6 cellular contexts compared by ENCODE assay signal in genomic region chr6:31972709-31973350, GRCh38. TPM values are rescaled to one million over a fixed set of nuclear protein-coding genes. Genes with fewer than 3 reads are reported as not detected.
DNase-seq lines count a peak whose midpoint lies in the region; ATAC-seq and TF ChIP-seq lines count a peak whose summit lies in the region.

No MANE protein-coding gene starts in this region.

- H3K4me3 Mint-ChIP-seq in CD14-positive monocyte: peak overlapping the region; percentile 92 to 96

- DNase-seq in CD14-positive monocyte (ENCODE audit: low spot score) (no peak), RKO (ENCODE audit: low spot score) (peak; percentile 81), foreskin keratinocyte (peak in 1 of 2 donors; percentile 22), MV-4-11 (lab: John Stamatoyannopoulos, UW) (no peak)

- peaks cover 0 to 7% (median 0%) of the 10 kb centered on the region in 7 donors for H3K9me3 Mint-ChIP-seq in CD14-positive monocyte

- H3K27ac ChIP-seq in foreskin keratinocyte (peak overlapping the region; percentile 87), thymus (ENCODE audit: low read depth) (peak overlapping the region; percentile 99)

- peaks cover 1% of the 10 kb centered on the region for H3K9me3 ChIP-seq in thymus (ENCODE audit: control insufficient read depth)

- 17% methylated on average over 19 of the region's 19 CpGs for WGBS in thymus

- peaks cover 27% of the 10 kb centered on the region for H3K36me3 ChIP-seq in thymus (ENCODE audit: control insufficient read depth, insufficient read depth)

- ATAC-seq in foreskin keratinocyte (no peak), HG02610 (IDR thresholded peaks at IDR 0.05; ENCODE audit: unreplicated experiment) (no peak)

- peak overlapping the region; percentile 99 to 100 (median 100) for H3K27ac Mint-ChIP-seq in CD14-positive monocyte

- peaks cover 0 to 2% (median 0%) of the 10 kb centered on the region in 3 donors for H3K27me3 Mint-ChIP-seq in CD14-positive monocyte (ENCODE audit: low read depth in 3 of 3)

- peaks cover 29% of the 10 kb centered on the region for H3K4me1 Mint-ChIP-seq in CD14-positive monocyte

- H3K27me3 ChIP-seq in foreskin keratinocyte (no peaks in the 10 kb centered on the region), thymus (ENCODE audit: control insufficient read depth, insufficient read depth) (no peaks in the 10 kb centered on the region)

- peak overlapping the region; percentile 78 for H3K4me3 ChIP-seq in thymus (ENCODE audit: low read length)

- TF ChIP-seq CTCF in CD14-positive monocyte (IDR thresholded peaks at IDR 0.05): no peak
- no peak for TF ChIP-seq CTCF in foreskin keratinocyte (conservative IDR thresholded peaks at IDR 0.05)

- H3K4me1 ChIP-seq in foreskin keratinocyte (no peaks in the 10 kb centered on the region), thymus (ENCODE audit: control insufficient read depth, insufficient read depth, low read length) (peaks cover 18% of the 10 kb centered on the region)

- H3K36me3 Mint-ChIP-seq in CD14-positive monocyte: peaks cover 28 to 46% of the 10 kb centered on the region in 2 donors

- intact Hi-C loops in CD14-positive monocyte (cut with micrococcal nuclease): loop anchor here in 1 of 2 donors (1.0 kb wide), 1 partner anchor 14 kb away; the partner anchor contains the start of gene SKIC2

RNA-seq across cellular contexts. Expression of gene DXO, which starts 0.9 kb away (rescaled TPM):
- polyA plus RNA-seq in CD14-positive monocyte: 10 to 100 TPM in 1 of 2 donors, 1 to 10 TPM in 1; 5.5 to 10.4 TPM
- 13.4 and 19.3 TPM in 2 replicates for total RNA-seq in foreskin keratinocyte
- polyA plus RNA-seq in foreskin keratinocyte: 14.4 and 19.3 TPM in 2 replicates
- 27.3 TPM for polyA plus RNA-seq in thymus

RNA-seq across cellular contexts. Expression of gene C4A, which starts 9.0 kb away (rescaled TPM):
- polyA plus RNA-seq in CD14-positive monocyte (not detected), foreskin keratinocyte (1.5 TPM in 2 replicates), thymus (206 TPM)
- total RNA-seq in foreskin keratinocyte: 1.7 and 1.8 TPM in 2 replicates

RNA-seq across cellular contexts. Expression of gene SKIC2, which starts 13.9 kb away (rescaled TPM):
- polyA plus RNA-seq in CD14-positive monocyte (10 to 100 TPM; 13.2 TPM), foreskin keratinocyte (40.2 and 41.7 TPM in 2 replicates), thymus (110 TPM)
- total RNA-seq in foreskin keratinocyte: 45.8 and 46.4 TPM in 2 replicates

RNA-seq across cellular contexts. Expression of gene NELFE, which starts 14.1 kb away (rescaled TPM):
- polyA plus RNA-seq in CD14-positive monocyte: 10 to 100 TPM; 61.4 to 74.4 TPM
- total RNA-seq in foreskin keratinocyte: 86.0 and 92.0 TPM in 2 replicates
- polyA plus RNA-seq in foreskin keratinocyte: 120 and 121 TPM in 2 replicates
- polyA plus RNA-seq in thymus: 44.5 TPM

RNA-seq across cellular contexts. Expression of gene CFB, which starts 26.9 kb away (rescaled TPM):
- polyA plus RNA-seq in CD14-positive monocyte (under 1 TPM in 1 of 2 donors, not detected in 1; 0.37 TPM), foreskin keratinocyte (0.49 and 1.0 TPM in 2 replicates), thymus (41.0 TPM)
- total RNA-seq in foreskin keratinocyte: 0.34 and 0.92 TPM in 2 replicates

Comparison
In these comparisons a context has a peak if more than half of its experiments do, and no peak if none do; other contexts are left out.
1. RNA of gene C4A, which starts 9.0 kb away (polyA plus RNA-seq): 206 TPM in thymus (single experiment); 1.5 TPM in foreskin keratinocyte and not detected in CD14-positive monocyte; every median in the first group is over 10 times any median in the second.